ENCODE assay signal across 26 cellular contexts in genomic region chr1:35899941-35900340, GRCh38. TPM values are rescaled to one million over a fixed set of nuclear protein-coding genes. Genes with fewer than 3 reads are reported as not detected.
DNase-seq lines count a peak whose midpoint lies in the region; ATAC-seq, FAIRE-seq and TF ChIP-seq lines count a peak whose summit lies in the region.
"Had no signal": no experiment of that assay in that cellular context is flagged by ENCODE, and none has a peak within 500 bp of the region (broad histone marks: within the 10 kb centered on the region; RNA-seq: fewer than 3 reads in every experiment).

No MANE protein-coding gene starts in this region.

- H3K27me3 Mint-ChIP-seq in HFFc6 (ENCODE audit: insufficient read depth): no peaks in the 10 kb centered on the region
- no peaks in the 10 kb centered on the region for H3K27me3 Mint-ChIP-seq in chondrocyte (ENCODE audit: low read depth)
- H3K27me3 Mint-ChIP-seq in neural progenitor cell (ENCODE audit: insufficient read depth, low read depth): peaks cover 2% of the 10 kb centered on the region
- no peaks in the 10 kb centered on the region for H3K27me3 Mint-ChIP-seq in stimulated activated naive B cell treated with anti-CD40 and anti-IgM and Interleukin-4, amounts not matched to agents 10 μg/mL and 1 μg/mL and 100 μg/mL, for 72 hours
- H3K27me3 Mint-ChIP-seq: activated CD4-positive, alpha-beta T cell treated with anti-CD3 and anti-CD28 coated beads for 36 hours; activated naive CD8-positive, alpha-beta T cell; CD4-positive, CD25-positive, alpha-beta regulatory T cell; dendritic cell treated with granulocyte-macrophage colony-stimulating factor and Interleukin-4, amounts not matched to agents 40 ng/mL and 50 ng/mL, for 4 days; progenitor cell of endocrine pancreas had no signal

- H3K79me2 ChIP-seq in neural progenitor cell (ENCODE audit: low read depth): no peaks in the 10 kb centered on the region

- H3K9me3 Mint-ChIP-seq in HFFc6 (no peaks in the 10 kb centered on the region), chondrocyte (ENCODE audit: low read depth) (no peaks in the 10 kb centered on the region), neural progenitor cell (no peaks in the 10 kb centered on the region)
- H3K9me3 Mint-ChIP-seq in stimulated activated naive B cell treated with anti-CD40 and anti-IgM and Interleukin-4, amounts not matched to agents 10 μg/mL and 1 μg/mL and 100 μg/mL, for 72 hours: no peaks in the 10 kb centered on the region
- H3K9me3 Mint-ChIP-seq: CD4-positive, CD25-positive, alpha-beta regulatory T cell; dendritic cell treated with granulocyte-macrophage colony-stimulating factor and Interleukin-4, amounts not matched to agents 40 ng/mL and 50 ng/mL, for 4 days; T-helper 2 cell treated with Interferon-gamma antibody and Interleukin-4, amounts not matched to agents 5 μg/mL and 100 μg/mL, for 36 hours had no signal

- H3K4me1 ChIP-seq in neural progenitor cell: no peaks in the 10 kb centered on the region
- H3K4me1 ChIP-seq: thyroid gland had no signal

- no peak overlapping the region for H3K9ac ChIP-seq in neural progenitor cell

- DNase-seq in GM10266 (ENCODE audit: extremely low spot score) (no peak), HFFc6 (no peak), chondrocyte (ENCODE audit: low spot score) (no peak), neural progenitor cell (ENCODE audit: low spot score) (no peak), KBM-7 (no peak), frontal cortex (ENCODE audit: low spot score in 2 of 2) (no peak), HuH-7 (ENCODE audit: low spot score) (no peak)
- DNase-seq in stimulated activated naive B cell treated with anti-CD40 and anti-IgM and Interleukin-4, amounts not matched to agents 10 μg/mL and 1 μg/mL and 100 μg/mL, for 72 hours: no peak
- DNase-seq: activated CD4-positive, alpha-beta T cell treated with anti-CD3 and anti-CD28 coated beads for 36 hours; activated CD8-positive, alpha-beta T cell treated with anti-CD3 and anti-CD28 coated beads, Interleukin-2, amount 10 ng/mL, durations not matched to agents 7 days and 5 days; activated effector memory CD4-positive, alpha-beta T cell treated with Interleukin-2 at 50 U/mL for 16 hours; aorta; CD4-positive, CD25-positive, alpha-beta regulatory T cell; islet precursor cell; left ventricle myocardium superior; NCI-H1105 treated with DMSO at 0.1 percent for 48 hours; NCI-H1930; NCI-H774; stimulated activated naive CD8-positive, alpha-beta T cell treated with anti-CD3 and anti-CD28 coated beads, Interleukin-15, Interleukin-2, amounts not matched to agents 100 U/mL and 50 U/mL, for 24 hours; thyroid gland had no signal

- H3K27ac Mint-ChIP-seq in HFFc6 (no peak overlapping the region), chondrocyte (ENCODE audit: unreplicated experiment) (no peak overlapping the region), neural progenitor cell (no peak overlapping the region)
- H3K27ac Mint-ChIP-seq in stimulated activated naive B cell treated with anti-CD40 and anti-IgM and Interleukin-4, amounts not matched to agents 10 μg/mL and 1 μg/mL and 100 μg/mL, for 72 hours: no peak overlapping the region
- H3K27ac Mint-ChIP-seq: activated CD4-positive, alpha-beta T cell treated with anti-CD3 and anti-CD28 coated beads for 36 hours; activated CD8-positive, alpha-beta T cell treated with anti-CD3 and anti-CD28 coated beads, Interleukin-2, amount 10 ng/mL, durations not matched to agents 7 days and 5 days; activated naive CD8-positive, alpha-beta T cell; dendritic cell treated with granulocyte-macrophage colony-stimulating factor and Interleukin-4, amounts not matched to agents 40 ng/mL and 50 ng/mL, for 4 days; progenitor cell of endocrine pancreas; T-helper 2 cell treated with Interferon-gamma antibody and Interleukin-4, amounts not matched to agents 5 μg/mL and 100 μg/mL, for 36 hours had no signal

- no peak for FAIRE-seq in frontal cortex (lab: Jason Lieb, UNC)

- H3F3A ChIP-seq in neural progenitor cell (ENCODE audit: low read depth): no peaks in the 10 kb centered on the region

- no peaks in the 10 kb centered on the region for H3K36me3 ChIP-seq in neural progenitor cell

- H3K4me3 Mint-ChIP-seq in HFFc6 (no peak overlapping the region), chondrocyte (ENCODE audit: unreplicated experiment) (no peak overlapping the region), neural progenitor cell (no peak overlapping the region)
- no peak overlapping the region for H3K4me3 Mint-ChIP-seq in stimulated activated naive B cell treated with anti-CD40 and anti-IgM and Interleukin-4, amounts not matched to agents 10 μg/mL and 1 μg/mL and 100 μg/mL, for 72 hours
- H3K4me3 Mint-ChIP-seq: activated CD4-positive, alpha-beta T cell treated with anti-CD3 and anti-CD28 coated beads for 36 hours; activated CD8-positive, alpha-beta T cell treated with anti-CD3 and anti-CD28 coated beads, Interleukin-2, amount 10 ng/mL, durations not matched to agents 7 days and 5 days; activated naive CD8-positive, alpha-beta T cell; CD4-positive, CD25-positive, alpha-beta regulatory T cell; dendritic cell treated with granulocyte-macrophage colony-stimulating factor and Interleukin-4, amounts not matched to agents 40 ng/mL and 50 ng/mL, for 4 days; T-helper 2 cell treated with Interferon-gamma antibody and Interleukin-4, amounts not matched to agents 5 μg/mL and 100 μg/mL, for 36 hours had no signal

- H4K20me1 ChIP-seq in neural progenitor cell (ENCODE audit: low read depth): peaks cover 8% of the 10 kb centered on the region

- H3K9me3 ChIP-seq in neural progenitor cell (ENCODE audit: low read depth): no peaks in the 10 kb centered on the region
- H3K9me3 ChIP-seq: thyroid gland had no signal

- TF ChIP-seq CTCF in GM10266 (IDR thresholded peaks at IDR 0.05; ENCODE audit: control insufficient read depth, insufficient read depth, low read depth, missing control alignments) (peak; percentile 8), HFFc6 (IDR thresholded peaks at IDR 0.05) (peak; percentile 16; the same call in 1 of the 2 replicates), chondrocyte (IDR thresholded peaks at IDR 0.05) (peak; percentile 19), neural progenitor cell (IDR thresholded peaks at IDR 0.05) (peak; percentile 9)

- peaks cover 5% of the 10 kb centered on the region for H3K36me3 Mint-ChIP-seq in HFFc6 (ENCODE audit: low read depth)
- peaks cover 28% of the 10 kb centered on the region for H3K36me3 Mint-ChIP-seq in chondrocyte (ENCODE audit: low read depth)
- peaks cover 34% of the 10 kb centered on the region for H3K36me3 Mint-ChIP-seq in neural progenitor cell
- peaks cover 41 to 55% of the 10 kb centered on the region in 2 donors for H3K36me3 Mint-ChIP-seq in stimulated activated naive B cell treated with anti-CD40 and anti-IgM and Interleukin-4, amounts not matched to agents 10 μg/mL and 1 μg/mL and 100 μg/mL, for 72 hours

- ATAC-seq in stimulated activated naive B cell treated with anti-CD40 and anti-IgM and Interleukin-4, amounts not matched to agents 10 μg/mL and 1 μg/mL and 100 μg/mL, for 72 hours (replicated peaks): no peak
- ATAC-seq: activated CD4-positive, alpha-beta T cell treated with anti-CD3 and anti-CD28 coated beads for 36 hours; activated CD8-positive, alpha-beta T cell treated with anti-CD3 and anti-CD28 coated beads, Interleukin-2, amount 10 ng/mL, durations not matched to agents 7 days and 5 days; left ventricle myocardium superior; sciatic nerve; stimulated activated naive CD8-positive, alpha-beta T cell treated with anti-CD3 and anti-CD28 coated beads, Interleukin-15, Interleukin-2, amounts not matched to agents 100 U/mL and 50 U/mL, for 24 hours had no signal

- no peak overlapping the region for H3K4me2 ChIP-seq in neural progenitor cell

- no peaks in the 10 kb centered on the region for H3K27me3 ChIP-seq in neural progenitor cell
- H3K27me3 ChIP-seq: thyroid gland had no signal

- H3K4me1 Mint-ChIP-seq in HFFc6 (ENCODE audit: low read depth): no peaks in the 10 kb centered on the region
- H3K4me1 Mint-ChIP-seq in chondrocyte (ENCODE audit: low read depth): no peaks in the 10 kb centered on the region
- no peaks in the 10 kb centered on the region for H3K4me1 Mint-ChIP-seq in neural progenitor cell
- peaks cover 1 to 5% of the 10 kb centered on the region in 2 donors for H3K4me1 Mint-ChIP-seq in stimulated activated naive B cell treated with anti-CD40 and anti-IgM and Interleukin-4, amounts not matched to agents 10 μg/mL and 1 μg/mL and 100 μg/mL, for 72 hours
- H3K4me1 Mint-ChIP-seq: activated CD4-positive, alpha-beta T cell treated with anti-CD3 and anti-CD28 coated beads for 36 hours had no signal

- in situ Hi-C loops in KBM-7 (cut with MboI; ENCODE audit: low pct_unique_long_range_greater_than_20kb, low sequenced_read_pairs): no loop called here

- H3K27ac ChIP-seq in neural progenitor cell: no peak overlapping the region
- H3K27ac ChIP-seq: RWPE1, thyroid gland had no signal

- no peak overlapping the region for H2AFZ ChIP-seq in neural progenitor cell (replicated peaks)

- no peak overlapping the region for H3K4me3 ChIP-seq in neural progenitor cell
- H3K4me3 ChIP-seq: thyroid gland had no signal

RNA-seq across cellular contexts. Expression of gene AGO1, which starts 16.9 kb away (rescaled TPM):
- total RNA-seq in HFFc6 (2021; fragmentation: NEBNext Ultra II Directional; extraction: Animal tissue kit (Norgen Biotek cat#: 25700)): 10 to 100 TPM; 24.7 to 30.6 (median 27.4) TPM
- 23.5 to 35.8 TPM (median 24.6 TPM) in 3 replicates for total RNA-seq in chondrocyte
- 24.1 and 33.8 TPM in 2 replicates for total RNA-seq in neural progenitor cell (ENCODE audit: low replicate concordance)
- total RNA-seq in frontal cortex: 12.2 TPM

RNA-seq across cellular contexts. Expression of gene AGO3, which starts 31.0 kb away (rescaled TPM):
- total RNA-seq in HFFc6 (2021; fragmentation: NEBNext Ultra II Directional; extraction: Animal tissue kit (Norgen Biotek cat#: 25700)): 10 to 100 TPM; 18.3 to 24.0 (median 21.4) TPM
- total RNA-seq in chondrocyte: 26.0 to 34.5 TPM (median 26.1 TPM) in 3 replicates
- total RNA-seq in neural progenitor cell (ENCODE audit: low replicate concordance): 28.2 and 45.2 TPM in 2 replicates
- 21.6 TPM for total RNA-seq in frontal cortex
